8 cellular contexts compared by ENCODE assay signal in the genomic region with DNA sequence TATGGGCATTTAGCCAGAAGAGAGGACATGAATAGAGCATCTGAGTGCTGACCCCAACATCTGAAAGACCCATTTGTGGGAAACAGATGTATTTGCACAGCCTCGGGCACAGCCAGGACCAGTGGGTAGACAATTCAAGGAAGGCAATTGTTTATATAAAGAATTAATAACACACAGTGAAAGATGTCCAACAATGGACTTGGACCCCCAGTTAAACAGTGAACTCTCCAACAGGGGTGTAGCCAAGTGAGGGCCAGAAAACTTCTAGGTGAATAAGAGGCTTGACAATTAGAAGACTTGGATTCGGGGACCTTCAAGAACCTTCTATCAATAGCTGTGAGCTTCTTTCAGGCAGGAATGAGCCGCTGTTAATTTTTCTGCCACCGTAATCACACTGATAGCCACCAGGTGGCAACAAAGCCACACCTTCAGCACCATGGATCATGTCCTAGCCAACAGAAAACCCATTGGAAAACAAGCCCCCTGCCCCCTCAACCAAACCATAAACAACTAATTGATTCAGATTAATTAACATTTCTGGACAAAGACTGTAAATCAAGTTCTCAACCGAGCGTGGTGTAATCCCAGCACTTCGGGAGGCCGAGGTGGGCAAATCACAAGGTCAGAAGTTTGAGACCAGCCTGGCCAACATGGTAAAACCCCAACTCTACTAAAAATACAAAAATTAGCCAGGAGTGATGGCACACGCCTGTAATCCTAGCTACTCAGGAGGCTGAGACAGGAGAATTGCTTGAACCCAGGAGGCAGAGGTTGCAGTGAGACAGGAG. TPM values are rescaled to one million over a fixed set of nuclear protein-coding genes. Genes with fewer than 3 reads are reported as not detected.
DNase-seq lines count a peak whose midpoint lies in the region; ATAC-seq, FAIRE-seq and TF ChIP-seq lines count a peak whose summit lies in the region.

No MANE protein-coding gene starts in this region.

- ATAC-seq in left ventricle myocardium superior (peak; percentile 53), HG03342 (IDR thresholded peaks at IDR 0.05; ENCODE audit: unreplicated experiment) (no peak), HG03432 (IDR thresholded peaks at IDR 0.05; ENCODE audit: unreplicated experiment) (no peak)

- H3K4me1 ChIP-seq in ascending aorta (no peaks in the 10 kb centered on the region), small intestine (ENCODE audit: control insufficient read depth in 2 of 2, insufficient read depth in 1 of 2, low read depth in 1 of 2, low read length in 1 of 2) (no peaks in the 10 kb centered on the region)

- no peak overlapping the region for H3K27ac ChIP-seq in ascending aorta
- H3K27ac ChIP-seq in small intestine (ENCODE audit: low read depth in 1 of 2, low read length in 1 of 2), result no peak overlapping the region

- DNase-seq in G401 (ENCODE audit: low spot score), result peak; percentile 58
- DNase-seq in LHCN-M2 (ENCODE audit: low read depth), result peak; percentile 33
- peak; percentile 43 for DNase-seq in SKM-1 (lab: John Stamatoyannopoulos, UW; ENCODE audit: unreplicated experiment)
- no peak for DNase-seq in ascending aorta (ENCODE audit: low spot score in 2 of 2)
- no peak for DNase-seq in left ventricle myocardium superior
- peak; percentile 51 for DNase-seq in small intestine

- in situ Hi-C loops in G401 (cut with HindIII; ENCODE audit: low sequenced_read_pairs), result no loop called here

- WGBS in small intestine, 3 donors, result 22 to 30% (median 29%) methylated on average over 9 of the region's 9 CpGs

- H3K27me3 ChIP-seq in ascending aorta (no peaks in the 10 kb centered on the region), small intestine (ENCODE audit: control insufficient read depth in 2 of 2, insufficient read depth in 2 of 2, low read length in 2 of 2) (peaks cover 0 to 4% of the 10 kb centered on the region in 2 donors)

- H3K9me3 ChIP-seq in ascending aorta (no peaks in the 10 kb centered on the region), small intestine (ENCODE audit: control insufficient read depth, low read depth) (no peaks in the 10 kb centered on the region)

- H3K4me3 ChIP-seq in ascending aorta (no peak overlapping the region), small intestine (ENCODE audit: low read depth in 1 of 2, low read length in 2 of 2) (no peak overlapping the region)

- H3K36me3 ChIP-seq in ascending aorta (no peaks in the 10 kb centered on the region), small intestine (ENCODE audit: control insufficient read depth in 2 of 2, insufficient read depth in 2 of 2, low read length in 2 of 2) (no peaks in the 10 kb centered on the region)

- intact Hi-C loops in ascending aorta (cut with DNase I), result no loop called here
- intact Hi-C loops in left ventricle myocardium superior (cut with micrococcal nuclease), result no loop called here

- TF ChIP-seq CTCF in ascending aorta (IDR thresholded peaks at IDR 0.05), result peak; percentile 14 to 53 (median 35)

- FAIRE-seq in small intestine (lab: Jason Lieb, UNC), result no peak

RNA-seq across cellular contexts. Expression of a gene that starts 8.8 kb away (rescaled TPM):
- total RNA-seq in G401 (2014; rRNA removed; shearing (Covaris generic)), result 24.1 and 27.9 TPM in 2 replicates
- 51.0 and 64.8 TPM in 2 replicates for total RNA-seq in LHCN-M2 (2014; rRNA removed)
- 59.6 TPM for polyA plus RNA-seq in LHCN-M2 (2012)
- total RNA-seq in ascending aorta, result 23.9 TPM
- 56.5 TPM for total RNA-seq in left ventricle myocardium superior
- polyA plus RNA-seq in small intestine, result 10 to 100 TPM; 42.4 to 83.8 (median 63.7) TPM

RNA-seq across cellular contexts. Expression of a gene that starts 58.6 kb away (rescaled TPM):
- total RNA-seq in G401 (2014; rRNA removed; shearing (Covaris generic)), result 3.0 and 17.9 TPM in 2 replicates
- total RNA-seq in LHCN-M2 (2014; rRNA removed) (2.8 and 4.5 TPM in 2 replicates), ascending aorta (13.1 TPM), left ventricle myocardium superior (5.7 TPM)
- polyA plus RNA-seq in LHCN-M2 (2012), result 0.85 TPM
- polyA plus RNA-seq in small intestine, result 1 to 10 TPM; 1.6 to 2.7 (median 2.5) TPM

Comparison
In these comparisons a context has a peak if more than half of its experiments do, and no peak if none do; other contexts are left out.
1. DNase-seq: peak in G401 (single experiment), LHCN-M2 (single experiment), SKM-1 (single experiment) and small intestine (single experiment); none in ascending aorta (0 of 2) and left ventricle myocardium superior (single experiment).